Comparison of ENCODE assay signal across 9 cellular contexts in the genomic region with DNA sequence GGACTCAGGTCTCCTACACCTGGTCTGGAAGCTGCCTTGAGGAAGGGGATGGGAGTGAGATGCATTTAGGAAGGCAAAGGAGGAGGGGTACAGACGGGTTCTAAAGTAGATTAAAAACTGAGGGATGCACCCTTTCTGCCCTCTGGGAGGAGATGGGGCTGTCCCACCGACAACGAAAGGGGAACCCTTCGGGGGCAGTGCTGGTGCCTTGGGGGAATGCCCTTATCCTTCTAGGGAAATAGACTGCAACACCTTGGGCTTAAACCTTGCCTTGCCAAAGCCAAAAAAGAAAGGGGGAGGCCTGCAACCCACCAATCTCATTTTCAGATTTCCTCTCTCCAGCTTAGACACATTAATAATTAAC.
DNase-seq lines count a peak whose midpoint lies in the region; ATAC-seq, FAIRE-seq and TF ChIP-seq lines count a peak whose summit lies in the region.
"Had no signal": no experiment of that assay in that cellular context is flagged by ENCODE, and none has a peak within 500 bp of the region (broad histone marks: within the 10 kb centered on the region; RNA-seq: fewer than 3 reads in every experiment).

No MANE protein-coding gene starts in this region.

- H3K27me3 ChIP-seq in PC-3 (ENCODE audit: low read length) (no peaks in the 10 kb centered on the region), HepG2 (ENCODE audit: control insufficient read depth in 1 of 2, insufficient read depth in 2 of 2, low read length in 2 of 2) (no peaks in the 10 kb centered on the region)

- H3K9me3 ChIP-seq in PC-3 (ENCODE audit: low read length) (no peaks in the 10 kb centered on the region), HepG2 (ENCODE audit: low read length) (no peaks in the 10 kb centered on the region)

- TSS peak; percentile 37 for BruUV-seq in PC-3 (replicated peaks; lab: Mats Ljungman, UMichigan)
- BruUV-seq in HepG2 (replicated peaks; lab: Mats Ljungman, UMichigan): no TSS peak

- TF ChIP-seq CTCF in 22Rv1 (IDR thresholded peaks at IDR 0.05) (no peak), PC-3 (conservative IDR thresholded peaks at IDR 0.05; ENCODE audit: low read depth, low read length) (no peak), HepG2 (CRISPR knock-in tag; IDR thresholded peaks at IDR 0.05) (no peak)

- H3K27ac ChIP-seq in 22Rv1 (peak overlapping the region; percentile 58), PC-3 (ENCODE audit: low read length) (peak overlapping the region; percentile 69), HepG2 (ENCODE audit: extremely low read length, insufficient read depth, low read length) (no peak overlapping the region)

- no peak for TF ChIP-seq EP300 in HepG2 (IDR thresholded peaks at IDR 0.05; ENCODE audit: low read depth in 2 of 2, low read length in 2 of 2)
- no peak for TF ChIP-seq EP300 in HepG2 (CRISPR knock-in tag; IDR thresholded peaks at IDR 0.05; ENCODE audit: borderline replicate concordance)

- DNase-seq in PC-3 (no peak), HepG2 (ENCODE audit: low spot score) (no peak), posterior cingulate gyrus (no peak), KBM-7 (no peak), RCC 7860 (ENCODE audit: low spot score) (no peak)
- DNase-seq: DND-41 had no signal

- ATAC-seq in GM21423 (IDR thresholded peaks at IDR 0.05; ENCODE audit: unreplicated experiment): peak; percentile 51
- ATAC-seq in PC-3: no peak
- no peak for ATAC-seq in HepG2
- ATAC-seq in HG03135 (IDR thresholded peaks at IDR 0.05; ENCODE audit: unreplicated experiment): no peak

- no peaks in the 10 kb centered on the region for H3K36me3 ChIP-seq in PC-3 (ENCODE audit: low read depth, low read length)
- no peaks in the 10 kb centered on the region for H3K36me3 ChIP-seq in HepG2 (replicated peaks in 1 of 2; ENCODE audit: control insufficient read depth in 1 of 2, insufficient read depth in 2 of 2, low read length in 2 of 2)

- peaks cover 37% of the 10 kb centered on the region for H3K4me1 ChIP-seq in PC-3 (ENCODE audit: insufficient read depth, low read length)
- H3K4me1 ChIP-seq in HepG2 (ENCODE audit: insufficient read depth, low read length): peaks cover 25% of the 10 kb centered on the region

- peak overlapping the region; percentile 34; the same call in 1 of the 2 replicates for H3K9ac ChIP-seq in PC-3 (ENCODE audit: low read length)
- H3K9ac ChIP-seq in HepG2 (ENCODE audit: insufficient read depth, low read depth, low read length): no peak overlapping the region

- POLR2A ChIA-PET in PC-3 (lab: Charles Lee; ENCODE audit: unreplicated experiment): no interaction called here
- POLR2A ChIA-PET in HepG2 (lab: Yijun Ruan, JAX): interaction anchor here (1.3 to 1.5 kb wide), 2 partner anchors 91 to 153 kb away, joined by 3 to 7 read pairs; a partner anchor contains a TSS

- no peaks in the 10 kb centered on the region for H3F3A ChIP-seq in PC-3 (ENCODE audit: low read length, unreplicated experiment)

- no peak for TF ChIP-seq POLR2A in HepG2 (IDR thresholded peaks at IDR 0.05; ENCODE audit: insufficient read depth in 1 of 2, low read depth in 2 of 2, low read length in 2 of 2)

- H4K20me1 ChIP-seq in PC-3 (ENCODE audit: low read length) (0 out of 2 replicates have a peak, but pooled peaks cover 4% of the 10 kb centered on the region), HepG2 (ENCODE audit: insufficient read depth, low read length) (peaks cover 44% of the 10 kb centered on the region)

- no peak overlapping the region for H2AFZ ChIP-seq in PC-3 (ENCODE audit: low read length)
- H2AFZ ChIP-seq in HepG2 (ENCODE audit: low read length): no peak overlapping the region

- peak overlapping the region; percentile 100 for H3K4me2 ChIP-seq in PC-3 (ENCODE audit: low read length)
- peak overlapping the region; percentile 69 for H3K4me2 ChIP-seq in HepG2 (ENCODE audit: low read depth, low read length)

- CTCF ChIA-PET in PC-3 (lab: Charles Lee) (interaction anchor here (1.2 kb wide), 1 partner anchor 41 kb away, joined by 4 read pairs; no protein-coding TSS in a partner anchor), HepG2 (lab: Yijun Ruan, JAX; ENCODE audit: low intra/inter-chr PET ratio, low total read pairs) (no interaction called here)

- WGBS in HepG2 (ENCODE audit: low lambda C conversion rate): 39% methylated on average over 4 of the region's 4 CpGs

- intact Hi-C loops in PC-3 (cut with micrococcal nuclease): loop anchor here (2.0 kb wide), 2 partner anchors 42 to 136 kb away; no protein-coding TSS in a partner anchor
- intact Hi-C loops in HepG2 (cut with micrococcal nuclease; ENCODE audit: unreplicated experiment): loop anchor here (10.0 kb wide), 1 partner anchor 140 kb away; no protein-coding TSS in a partner anchor
- intact Hi-C loops in posterior cingulate gyrus (cut with DNase I): no loop called here

- peak overlapping the region; percentile 89 for H3K4me3 ChIP-seq in PC-3 (ENCODE audit: low read length)
- peak overlapping the region in 1 of 3 experiments; percentile 67; a peak in 2 of 6 replicates for H3K4me3 ChIP-seq in HepG2 (replicated peaks in 1 of 3; ENCODE audit: insufficient read depth in 1 of 3, low read depth in 2 of 3, low read length in 3 of 3)

- FAIRE-seq in HepG2 (lab: Jason Lieb, UNC) (no peak), RCC 7860 (lab: Jason Lieb, UNC) (no peak)

- H3K79me2 ChIP-seq in PC-3 (ENCODE audit: low read length): peaks cover 47% of the 10 kb centered on the region
- peaks cover 6% of the 10 kb centered on the region for H3K79me2 ChIP-seq in HepG2 (ENCODE audit: insufficient read depth, low read length)

- no peaks in the 10 kb centered on the region for H3K9me2 ChIP-seq in PC-3 (replicated peaks; ENCODE audit: low read length)

- in situ Hi-C loops in HepG2 (cut with HindIII; ENCODE audit: extremely low pct_ligation_motif_present, low pct_unique_long_range_greater_than_20kb) (no loop called here), KBM-7 (cut with MboI; ENCODE audit: low pct_unique_long_range_greater_than_20kb, low sequenced_read_pairs) (no loop called here)

- TF ChIP-seq RAD21 in HepG2 (CRISPR knock-in tag; IDR thresholded peaks at IDR 0.05): no peak

TF ChIP-seq in HepG2, 621 proteins besides CTCF, POLR2A, EP300 and RAD21:
- no peak for TF ChIP-seq NFE2 (CRISPR knock-in tag; IDR thresholded peaks at IDR 0.05)
- TF ChIP-seq CBFB (CRISPR knock-in tag; IDR thresholded peaks at IDR 0.05): no peak
- peak; percentile 12; the same call in 1 of the 2 replicates for TF ChIP-seq KDM2A (CRISPR knock-in tag; IDR thresholded peaks at IDR 0.05; ENCODE audit: borderline replicate concordance, low read depth)
- TF ChIP-seq, protein P1, sequence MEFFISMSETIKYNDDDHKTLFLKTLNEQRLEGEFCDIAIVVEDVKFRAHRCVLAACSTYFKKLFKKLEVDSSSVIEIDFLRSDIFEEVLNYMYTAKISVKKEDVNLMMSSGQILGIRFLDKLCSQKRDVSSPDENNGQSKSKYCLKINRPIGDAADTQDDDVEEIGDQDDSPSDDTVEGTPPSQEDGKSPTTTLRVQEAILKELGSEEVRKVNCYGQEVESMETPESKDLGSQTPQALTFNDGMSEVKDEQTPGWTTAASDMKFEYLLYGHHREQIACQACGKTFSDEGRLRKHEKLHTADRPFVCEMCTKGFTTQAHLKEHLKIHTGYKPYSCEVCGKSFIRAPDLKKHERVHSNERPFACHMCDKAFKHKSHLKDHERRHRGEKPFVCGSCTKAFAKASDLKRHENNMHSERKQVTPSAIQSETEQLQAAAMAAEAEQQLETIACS (CRISPR knock-in tag; IDR thresholded peaks at IDR 0.05): no peak
- TF ChIP-seq HDAC2 (CRISPR knock-in tag; IDR thresholded peaks at IDR 0.05): no peak
- TF ChIP-seq ZNF768 (CRISPR knock-in tag; IDR thresholded peaks at IDR 0.05): no peak
